22 cellular contexts compared by ENCODE assay signal in genomic region chr13:113822956-113823744, GRCh38.
"Had no signal": no experiment of that assay in that cellular context is flagged by ENCODE, and none has a peak within 500 bp of the region (broad histone marks: within the 10 kb centered on the region; RNA-seq: fewer than 3 reads in every experiment).

No MANE protein-coding gene starts in this region.

- H3K36me3 ChIP-seq: right lobe of liver had no signal

- ATAC-seq: activated CD8-positive, alpha-beta T cell treated with anti-CD3 and anti-CD28 coated beads for 36 hours; body of pancreas; right lobe of liver; stimulated activated naive CD8-positive, alpha-beta T cell treated with anti-CD3 and anti-CD28 coated beads, Interleukin-15, amount 100 ng/mL, for 72 hours had no signal

- H3K4me3 Mint-ChIP-seq: activated CD4-positive, alpha-beta T cell treated with anti-CD3 and anti-CD28 coated beads, Interleukin-2, amount 10 ng/mL, durations not matched to agents 24 days and 14 days; activated CD8-positive, alpha-beta T cell treated with anti-CD3 and anti-CD28 coated beads for 36 hours; activated naive CD8-positive, alpha-beta T cell treated with anti-CD3 and anti-CD28 coated beads, Interleukin-2, amount 10 ng/mL, durations not matched to agents 7 days and 5 days; activated T-cell treated with anti-CD3 and anti-CD28 coated beads, Interleukin-2, amount 50 U/mL, for 24 hours; natural killer cell treated with Interleukin-12 subunit alpha and Interleukin-12 subunit beta and Interleukin-15 and Interleukin-18, amount 100 ng/mL, for 72 hours; stimulated activated naive CD8-positive, alpha-beta T cell treated with anti-CD3 and anti-CD28 coated beads, Interleukin-15, amount 100 ng/mL, for 72 hours had no signal

- H3K4me3 ChIP-seq: body of pancreas, dorsolateral prefrontal cortex, right lobe of liver, suprapubic skin, transverse colon had no signal

- H3K27me3 Mint-ChIP-seq: activated CD4-positive, alpha-beta T cell treated with anti-CD3 and anti-CD28 coated beads, Interleukin-2, amount 10 ng/mL, durations not matched to agents 24 days and 14 days; activated CD8-positive, alpha-beta T cell treated with anti-CD3 and anti-CD28 coated beads for 36 hours; activated naive CD8-positive, alpha-beta T cell treated with anti-CD3 and anti-CD28 coated beads, Interleukin-2, amount 10 ng/mL, durations not matched to agents 7 days and 5 days; activated T-cell treated with anti-CD3 and anti-CD28 coated beads, Interleukin-2, amount 50 U/mL, for 24 hours; natural killer cell treated with Interleukin-12 subunit alpha and Interleukin-12 subunit beta and Interleukin-15 and Interleukin-18, amount 100 ng/mL, for 72 hours; stimulated activated naive CD8-positive, alpha-beta T cell treated with anti-CD3 and anti-CD28 coated beads, Interleukin-15, amount 100 ng/mL, for 72 hours had no signal

- H3K27me3 ChIP-seq: body of pancreas, dorsolateral prefrontal cortex, right lobe of liver, suprapubic skin, transverse colon had no signal

- H3K27ac Mint-ChIP-seq: activated CD4-positive, alpha-beta T cell treated with anti-CD3 and anti-CD28 coated beads, Interleukin-2, amount 10 ng/mL, durations not matched to agents 24 days and 14 days; activated CD8-positive, alpha-beta T cell treated with anti-CD3 and anti-CD28 coated beads for 36 hours; activated naive CD8-positive, alpha-beta T cell treated with anti-CD3 and anti-CD28 coated beads, Interleukin-2, amount 10 ng/mL, durations not matched to agents 7 days and 5 days; activated T-cell treated with anti-CD3 and anti-CD28 coated beads, Interleukin-2, amount 50 U/mL, for 24 hours; activated T-helper 2 cell treated with anti-CD3 and anti-CD28 coated beads, Interferon-gamma antibody, Interleukin-2, Interleukin-4, amounts not matched to agents 10 μg/mL and 5 μg/mL and 100 μg/mL, durations not matched to agents 14 hours and 24 hours and 36 hours; natural killer cell treated with Interleukin-12 subunit alpha and Interleukin-12 subunit beta and Interleukin-15 and Interleukin-18, amount 100 ng/mL, for 72 hours had no signal

- H3K36me3 Mint-ChIP-seq: activated naive CD8-positive, alpha-beta T cell treated with anti-CD3 and anti-CD28 coated beads, Interleukin-2, amount 10 ng/mL, durations not matched to agents 7 days and 5 days; natural killer cell treated with Interleukin-12 subunit alpha and Interleukin-12 subunit beta and Interleukin-15 and Interleukin-18, amount 100 ng/mL, for 72 hours had no signal

- H3K9me3 Mint-ChIP-seq: activated CD4-positive, alpha-beta T cell treated with anti-CD3 and anti-CD28 coated beads, Interleukin-2, amount 10 ng/mL, durations not matched to agents 24 days and 14 days; activated CD8-positive, alpha-beta T cell treated with anti-CD3 and anti-CD28 coated beads for 36 hours; activated naive CD8-positive, alpha-beta T cell treated with anti-CD3 and anti-CD28 coated beads, Interleukin-2, amount 10 ng/mL, durations not matched to agents 7 days and 5 days; activated T-cell treated with anti-CD3 and anti-CD28 coated beads, Interleukin-2, amount 50 U/mL, for 24 hours; activated T-helper 2 cell treated with anti-CD3 and anti-CD28 coated beads, Interferon-gamma antibody, Interleukin-2, Interleukin-4, amounts not matched to agents 10 μg/mL and 5 μg/mL and 100 μg/mL, durations not matched to agents 14 hours and 24 hours and 36 hours; natural killer cell treated with Interleukin-12 subunit alpha and Interleukin-12 subunit beta and Interleukin-15 and Interleukin-18, amount 100 ng/mL, for 72 hours; stimulated activated naive CD8-positive, alpha-beta T cell treated with anti-CD3 and anti-CD28 coated beads, Interleukin-15, amount 100 ng/mL, for 72 hours had no signal

- H3K9me3 ChIP-seq: body of pancreas, right lobe of liver, suprapubic skin, transverse colon had no signal

- H3K27ac ChIP-seq: body of pancreas, right lobe of liver, suprapubic skin, transverse colon had no signal

- H3K4me1 ChIP-seq: body of pancreas, right lobe of liver had no signal

- H3K4me1 Mint-ChIP-seq: activated CD4-positive, alpha-beta T cell treated with anti-CD3 and anti-CD28 coated beads, Interleukin-2, amount 10 ng/mL, durations not matched to agents 24 days and 14 days; activated naive CD8-positive, alpha-beta T cell treated with anti-CD3 and anti-CD28 coated beads, Interleukin-2, amount 10 ng/mL, durations not matched to agents 7 days and 5 days; stimulated activated naive CD8-positive, alpha-beta T cell treated with anti-CD3 and anti-CD28 coated beads, Interleukin-15, amount 100 ng/mL, for 72 hours had no signal

- DNase-seq: activated CD4-positive, alpha-beta T cell treated with anti-CD3 and anti-CD28 coated beads, Interleukin-2, amount 10 ng/mL, durations not matched to agents 24 days and 14 days; activated CD4-positive, CD25-positive, alpha-beta regulatory T cell; activated CD8-positive, alpha-beta T cell treated with anti-CD3 and anti-CD28 coated beads for 36 hours; activated naive CD4-positive, alpha-beta T cell treated with Interleukin-2 at 50 U/mL for 16 hours; activated naive CD8-positive, alpha-beta T cell treated with anti-CD3 and anti-CD28 coated beads, Interleukin-2, amount 10 ng/mL, durations not matched to agents 7 days and 5 days; activated T-cell treated with anti-CD3 and anti-CD28 coated beads, Interleukin-2, amount 50 U/mL, for 24 hours; amygdala; body of pancreas; caudate nucleus; dorsolateral prefrontal cortex; mesendoderm; occipital lobe; right lobe of liver; small intestine; stimulated activated CD4-positive, alpha-beta T cell treated with anti-CD3 and anti-CD28 coated beads, Interleukin-15, amount 100 ng/mL, for 24 hours; stimulated activated CD4-positive, alpha-beta T cell treated with anti-CD3 and anti-CD28 coated beads, Interleukin-2, amount 100 ng/mL, for 48 hours; stimulated activated naive CD8-positive, alpha-beta T cell treated with anti-CD3 and anti-CD28 coated beads, Interleukin-15, amount 100 ng/mL, for 72 hours; SW 1271; transverse colon had no signal
